ENCODE assay signal across 8 cellular contexts in the genomic region with DNA sequence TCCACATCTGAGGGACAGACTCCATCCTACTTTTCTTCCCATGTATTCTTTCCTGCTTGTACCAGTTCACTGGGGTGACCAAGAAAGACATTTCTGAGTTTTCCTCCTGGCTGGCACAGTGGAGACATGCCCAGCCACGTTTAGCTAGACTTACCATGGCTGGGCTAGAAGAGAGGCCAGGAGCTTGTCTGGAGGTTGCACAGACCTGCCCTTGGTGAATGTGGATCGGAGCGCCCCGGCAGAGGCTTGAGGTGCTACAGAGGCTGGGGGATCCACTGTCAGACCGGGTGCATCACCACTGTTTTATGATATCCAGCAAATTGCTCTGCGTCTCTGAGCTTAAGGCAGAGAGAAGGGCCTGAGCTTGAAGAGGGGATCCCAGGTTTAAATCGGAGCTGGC. TPM values are rescaled to one million over a fixed set of nuclear protein-coding genes. Genes with fewer than 3 reads are reported as not detected.
DNase-seq lines count a peak whose midpoint lies in the region; ATAC-seq and TF ChIP-seq lines count a peak whose summit lies in the region.

No MANE protein-coding gene starts in this region.

- H3K36me3 ChIP-seq in cardiac muscle cell (no peaks in the 10 kb centered on the region), mesendoderm (ENCODE audit: control insufficient read depth, insufficient read depth, low read length) (no peaks in the 10 kb centered on the region), tibial artery (no peaks in the 10 kb centered on the region)

- no peak overlapping the region for H3K9ac ChIP-seq in mesendoderm (ENCODE audit: low read length)

- ATAC-seq in left cardiac atrium, result no peak
- no peak for ATAC-seq in HG02798 (IDR thresholded peaks at IDR 0.05; ENCODE audit: poor library complexity, unreplicated experiment)

- H3K23ac ChIP-seq in mesendoderm (ENCODE audit: low read length), result no peak overlapping the region

- H3K56ac ChIP-seq in mesendoderm (ENCODE audit: low read length), result peak overlapping the region; percentile 34

- no peak overlapping the region for H3K4me3 ChIP-seq in cardiac muscle cell
- H3K4me3 ChIP-seq in mesendoderm (ENCODE audit: low read length), result no peak overlapping the region
- no peak overlapping the region for H3K4me3 ChIP-seq in tibial artery

- H3K27me3 Mint-ChIP-seq in MCF 10A (ENCODE audit: insufficient read depth, unreplicated experiment), result no peaks in the 10 kb centered on the region

- H3K36me3 Mint-ChIP-seq in MCF 10A (ENCODE audit: insufficient read depth, unreplicated experiment), result peaks cover 15% of the 10 kb centered on the region

- peaks cover 56% of the 10 kb centered on the region for H3K4me1 Mint-ChIP-seq in MCF 10A (ENCODE audit: insufficient read depth, unreplicated experiment)

- H3K9me3 ChIP-seq in cardiac muscle cell (ENCODE audit: low read depth), result no peaks in the 10 kb centered on the region
- no peaks in the 10 kb centered on the region for H3K9me3 ChIP-seq in tibial artery

- no peak overlapping the region for H2BK5ac ChIP-seq in mesendoderm (ENCODE audit: low read length)

- no peak overlapping the region for H2BK15ac ChIP-seq in mesendoderm (replicated peaks; ENCODE audit: low read depth)

- H3K4me2 ChIP-seq in mesendoderm (ENCODE audit: low read length), result no peak overlapping the region

- H3K27ac ChIP-seq in cardiac muscle cell (peak overlapping the region; percentile 32), mesendoderm (ENCODE audit: low read depth, low read length) (no peak overlapping the region), tibial artery (peak overlapping the region; percentile 97 to 99)

- peaks cover 19% of the 10 kb centered on the region for H3K79me1 ChIP-seq in mesendoderm (ENCODE audit: low read length)

- no peak overlapping the region for H2BK120ac ChIP-seq in mesendoderm (ENCODE audit: low read depth, low read length)

- CTCF ChIA-PET in MCF 10A (lab: Yijun Ruan, JAX), result interaction anchor here (0.6 to 5.9 kb wide), 9 partner anchors 36 to 141 kb away, joined by 3 to 36 read pairs (median 3); no protein-coding TSS in a partner anchor

- no peak for TF ChIP-seq CTCF in cardiac muscle cell (IDR thresholded peaks at IDR 0.05; ENCODE audit: low read depth, low read length)
- no peak for TF ChIP-seq CTCF in MCF 10A (IDR thresholded peaks at IDR 0.05; ENCODE audit: unreplicated experiment)
- no peak for TF ChIP-seq CTCF in tibial artery (IDR thresholded peaks at IDR 0.05)

- WGBS in mesendoderm (ENCODE audit: extremely low coverage, insufficient coverage, low lambda C conversion rate), result no CpG with 5 or more reads among the region's 7 CpGs

- DNase-seq in cardiac muscle cell (ENCODE audit: low read depth in 1 of 2, low spot score in 1 of 2) (no peak), left cardiac atrium (no peak), MCF 10A (ENCODE audit: unreplicated experiment) (peak; percentile 72), mesendoderm (no peak), tibial artery (no peak), H4 (ENCODE audit: low spot score) (no peak), LoVo (ENCODE audit: low spot score) (no peak)

- no peak overlapping the region for H3K18ac ChIP-seq in mesendoderm (ENCODE audit: low read length)

- peak overlapping the region; percentile 37 for H3K27ac Mint-ChIP-seq in MCF 10A (ENCODE audit: low read depth, unreplicated experiment)

- H4K8ac ChIP-seq in mesendoderm (ENCODE audit: low read depth, low read length), result no peak overlapping the region

- no peak overlapping the region for H2AK5ac ChIP-seq in mesendoderm (ENCODE audit: low read length)

- H3K4me3 Mint-ChIP-seq in MCF 10A (ENCODE audit: unreplicated experiment), result peak overlapping the region; percentile 57

- H3K27me3 ChIP-seq in cardiac muscle cell (no peaks in the 10 kb centered on the region), mesendoderm (ENCODE audit: insufficient read depth, low read length, poor library complexity) (no peaks in the 10 kb centered on the region), tibial artery (no peaks in the 10 kb centered on the region)

- no peak overlapping the region for H4K5ac ChIP-seq in mesendoderm (ENCODE audit: low read length)

- intact Hi-C loops in left cardiac atrium (cut with DNase I), result loop anchor here in 1 of 2 donors (5.0 kb wide), 1 partner anchor 80 kb away; no protein-coding TSS in a partner anchor
- intact Hi-C loops in MCF 10A (cut with micrococcal nuclease), result loop anchor here (5.0 kb wide), 1 partner anchor 40 kb away; no protein-coding TSS in a partner anchor
- intact Hi-C loops in tibial artery (cut with DNase I; ENCODE audit: low total_unique reads), result loop anchor here (5.0 kb wide), 1 partner anchor 70 kb away; no protein-coding TSS in a partner anchor

- H3K4me1 ChIP-seq in cardiac muscle cell (ENCODE audit: low read depth) (peaks cover 12% of the 10 kb centered on the region), mesendoderm (ENCODE audit: control insufficient read depth, low read depth, low read length) (peaks cover 6% of the 10 kb centered on the region), tibial artery (peaks cover 0 to 84% (median 62%) of the 10 kb centered on the region in 4 donors)

- H3K9me3 Mint-ChIP-seq in MCF 10A (ENCODE audit: unreplicated experiment), result no peaks in the 10 kb centered on the region

- H3K4ac ChIP-seq in mesendoderm (ENCODE audit: low read depth, low read length), result no peak overlapping the region

- POLR2A ChIA-PET in MCF 10A (lab: Yijun Ruan, JAX), result interaction anchor here (0.6 to 5.0 kb wide), 8 partner anchors 11 to 94 kb away, joined by 3 to 57 read pairs (median 3); a partner anchor contains a TSS

- BruUV-seq in MCF 10A (replicated peaks; lab: Mats Ljungman, UMichigan), result no TSS peak

- peaks cover 35% of the 10 kb centered on the region for H3K79me2 ChIP-seq in mesendoderm (ENCODE audit: control insufficient read depth, insufficient read depth, low read length)

RNA-seq across cellular contexts. Expression of a gene that starts 3.5 kb away (rescaled TPM):
- total RNA-seq in cardiac muscle cell, result 30.9 and 66.1 TPM in 2 replicates
- 38.1 and 69.1 TPM in 2 replicates for polyA plus RNA-seq in cardiac muscle cell
- total RNA-seq in left cardiac atrium, result 10 to 100 TPM; 19.8 to 56.8 TPM
- total RNA-seq in MCF 10A (2022), result 50.4 and 51.9 TPM in 2 replicates
- 20.4 TPM for polyA plus RNA-seq in mesendoderm (2013, experiment 1 of 2)
- polyA plus RNA-seq in mesendoderm (2013, experiment 2 of 2), result 19.9 TPM
- 8.5 and 9.0 TPM in 2 replicates for total RNA-seq in H4 (2014; rRNA removed; shearing (Covaris generic))

RNA-seq across cellular contexts. Expression of a gene that starts 48.7 kb away (rescaled TPM):
- total RNA-seq in cardiac muscle cell (14.2 and 28.2 TPM in 2 replicates), left cardiac atrium (10 to 100 TPM; 31.5 to 32.6 TPM), MCF 10A (2022) (106 and 119 TPM in 2 replicates)
- 23.4 and 65.8 TPM in 2 replicates for polyA plus RNA-seq in cardiac muscle cell
- 28.5 TPM for polyA plus RNA-seq in mesendoderm (2013, experiment 1 of 2)
- polyA plus RNA-seq in mesendoderm (2013, experiment 2 of 2), result 28.2 TPM
- 49.4 and 52.6 TPM in 2 replicates for total RNA-seq in H4 (2014; rRNA removed; shearing (Covaris generic))
